Comparison of ENCODE assay signal across 20 cellular contexts in genomic region chr11:27635567-27636037, GRCh38.
DNase-seq lines count a peak whose midpoint lies in the region; ATAC-seq and TF ChIP-seq lines count a peak whose summit lies in the region.
"Had no signal": no experiment of that assay in that cellular context is flagged by ENCODE, and none has a peak within 500 bp of the region (broad histone marks: within the 10 kb centered on the region; RNA-seq: fewer than 3 reads in every experiment).

No MANE protein-coding gene starts in this region.

- DNase-seq in NCI-H526 (lab: John Stamatoyannopoulos, UW) = peak; percentile 54 to 55
- no peak for DNase-seq in sigmoid colon
- no peak for DNase-seq in stimulated activated naive CD8-positive, alpha-beta T cell treated with anti-CD3 and anti-CD28 coated beads, Interleukin-15, Interleukin-2, amounts not matched to agents 100 U/mL and 50 U/mL, for 24 hours
- DNase-seq: activated CD8-positive, alpha-beta memory T cell treated with anti-CD3 and anti-CD28 coated beads, Interleukin-2, amount 10 ng/mL, durations not matched to agents 7 days and 5 days; activated effector memory CD4-positive, alpha-beta T cell treated with Interleukin-2 at 50 U/mL for 16 hours; activated naive CD8-positive, alpha-beta T cell treated with anti-CD3 and anti-CD28 coated beads, Interleukin-2, amount 50 U/mL, for 24 hours; brain microvascular endothelial cell; CD8-positive, alpha-beta T cell; DMS53; HFFc6; Kasumi-1; NCI-H1092 treated with DMSO at 0.1 percent for 48 hours; stimulated activated CD4-positive, alpha-beta T cell treated with anti-CD3 and anti-CD28 coated beads, Interleukin-1b, Interleukin-23, amount 100 ng/mL, for 48 hours; stimulated activated naive B cell treated with anti-CD40 and anti-IgM and Interleukin-4, amounts not matched to agents 10 μg/mL and 1 μg/mL and 100 μg/mL, for 72 hours; thyroid gland had no signal

- peaks cover 11% of the 10 kb centered on the region; the same call in 1 of the 2 replicates for H3K4me1 ChIP-seq in iPS-20b (ENCODE audit: insufficient read depth, low read length)
- no peaks in the 10 kb centered on the region for H3K4me1 ChIP-seq in sigmoid colon
- H3K4me1 ChIP-seq: thyroid gland had no signal

- H3K9me3 ChIP-seq in iPS-20b (ENCODE audit: insufficient read depth, low read depth, low read length) = no peaks in the 10 kb centered on the region
- H3K9me3 ChIP-seq in sigmoid colon = peaks cover 0 to 2% (median 0%) of the 10 kb centered on the region in 4 donors
- H3K9me3 ChIP-seq: thyroid gland had no signal

- H3K27ac ChIP-seq in iPS-20b (ENCODE audit: low read length) (peak overlapping the region; percentile 21), sigmoid colon (no peak overlapping the region)
- H3K27ac ChIP-seq: brain microvascular endothelial cell, thyroid gland had no signal

- H3K27me3 ChIP-seq in iPS-20b (ENCODE audit: insufficient read depth, low read length) (no peaks in the 10 kb centered on the region), sigmoid colon (no peaks in the 10 kb centered on the region)
- H3K27me3 ChIP-seq: brain microvascular endothelial cell, thyroid gland had no signal

- no peak for TF ChIP-seq EP300 in sigmoid colon (IDR thresholded peaks at IDR 0.05)

- intact Hi-C loops in sigmoid colon (cut with DNase I) = no loop called here

- 91% methylated on average over 1 of the region's 1 CpG for WGBS in sigmoid colon, 2 donors

- no peak for TF ChIP-seq POLR2A in sigmoid colon (IDR thresholded peaks at IDR 0.05)

- H3K4me3 ChIP-seq in iPS-20b (ENCODE audit: low read length) (peak overlapping the region; percentile 46; the same call in 1 of the 2 replicates), sigmoid colon (no peak overlapping the region)
- H3K4me3 ChIP-seq: thyroid gland had no signal

- no peak for TF ChIP-seq CTCF in sigmoid colon (IDR thresholded peaks at IDR 0.05)

- H3K9ac ChIP-seq in iPS-20b (ENCODE audit: low read depth, low read length) = peak overlapping the region; percentile 22; the same call in 1 of the 2 replicates

- H3K36me3 ChIP-seq in iPS-20b (ENCODE audit: insufficient read depth, low read depth, low read length) (no peaks in the 10 kb centered on the region), sigmoid colon (no peaks in the 10 kb centered on the region)
- H3K36me3 ChIP-seq: brain microvascular endothelial cell, thyroid gland had no signal

- peak; percentile 83 for ATAC-seq in GM18868 (IDR thresholded peaks at IDR 0.05; ENCODE audit: unreplicated experiment)
- peak; percentile 51 for ATAC-seq in HG02763 (IDR thresholded peaks at IDR 0.05; ENCODE audit: unreplicated experiment)
- ATAC-seq in stimulated activated naive CD8-positive, alpha-beta T cell treated with anti-CD3 and anti-CD28 coated beads, Interleukin-15, Interleukin-2, amounts not matched to agents 100 U/mL and 50 U/mL, for 24 hours = no peak
- no peak for ATAC-seq in HG03469 (IDR thresholded peaks at IDR 0.05; ENCODE audit: unreplicated experiment)
- ATAC-seq: activated CD8-positive, alpha-beta memory T cell treated with anti-CD3 and anti-CD28 coated beads, Interleukin-2, amount 10 ng/mL, durations not matched to agents 7 days and 5 days; activated naive CD8-positive, alpha-beta T cell treated with anti-CD3 and anti-CD28 coated beads, Interleukin-2, amount 50 U/mL, for 24 hours; CD8-positive, alpha-beta T cell; Right ventricle myocardium inferior had no signal

Comparison
In these comparisons a context has a peak if more than half of its experiments do, and no peak if none do; other contexts are left out.
1. ATAC-seq: peak in GM18868 (single experiment) and HG02763 (single experiment); none in stimulated activated naive CD8-positive, alpha-beta T cell treated with anti-CD3 and anti-CD28 coated beads, Interleukin-15, Interleukin-2, amounts not matched to agents 100 U/mL and 50 U/mL, for 24 hours (single experiment) and HG03469 (single experiment).
2. DNase-seq: peak in NCI-H526 (2 of 2); none in sigmoid colon (single experiment) and stimulated activated naive CD8-positive, alpha-beta T cell treated with anti-CD3 and anti-CD28 coated beads, Interleukin-15, Interleukin-2, amounts not matched to agents 100 U/mL and 50 U/mL, for 24 hours (single experiment).